In the genomic region with DNA sequence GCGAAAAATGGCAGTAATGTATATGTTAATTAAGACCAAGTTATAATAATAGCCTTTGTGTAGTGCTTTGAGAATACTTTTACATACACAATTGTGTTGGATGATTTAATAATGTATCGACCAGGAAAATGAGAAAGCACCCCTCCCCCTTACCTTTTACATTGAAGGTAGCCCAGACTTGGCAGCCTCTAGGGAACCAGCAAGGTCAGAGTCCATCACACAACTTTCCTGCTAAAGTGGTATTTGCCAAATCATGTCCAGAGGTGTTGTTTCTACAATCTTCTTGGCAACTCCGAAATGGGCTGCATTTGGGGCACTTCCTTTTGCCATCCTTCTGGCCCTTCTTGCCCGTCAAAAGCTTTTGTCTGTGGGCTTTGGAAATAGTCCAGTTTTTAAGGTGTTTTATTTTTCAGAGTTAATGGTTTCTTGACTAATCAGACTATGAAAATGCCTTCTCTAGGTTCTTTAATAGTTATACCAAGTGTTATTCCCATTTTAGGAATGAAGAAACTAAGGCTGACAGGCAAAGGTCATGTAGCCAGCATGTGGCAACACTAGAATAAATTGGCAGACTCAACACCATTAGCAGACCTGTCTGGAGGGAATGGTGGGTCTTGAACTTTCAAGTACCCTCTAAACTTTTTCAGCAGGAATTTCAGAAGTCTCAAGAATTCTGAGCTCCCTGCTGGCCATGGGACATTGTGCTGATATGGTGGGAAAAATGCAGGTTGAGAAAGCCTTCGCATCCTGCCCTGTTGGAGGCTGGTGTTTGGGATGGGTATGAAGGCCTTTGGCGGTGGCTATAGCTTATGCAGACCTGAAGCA, we compare ENCODE assay signal across 1 cellular context.
TF ChIP-seq lines count a peak whose summit lies in the region.

No MANE protein-coding gene starts in this region.

TF ChIP-seq in HEK293T, 16 proteins besides CTCF, POLR2A, EP300 and RAD21:
- TF ChIP-seq LEF1 (IDR thresholded peaks at IDR 0.05; ENCODE audit: borderline replicate concordance), result no peak
- TF ChIP-seq SUZ12 (IDR thresholded peaks at IDR 0.05), result no peak
- TF ChIP-seq ZNF384 (IDR thresholded peaks at IDR 0.05), result no peak
- no peak for TF ChIP-seq HDGF (IDR thresholded peaks at IDR 0.05; ENCODE audit: borderline replicate concordance)
- no peak for TF ChIP-seq CTBP1 (IDR thresholded peaks at IDR 0.05; ENCODE audit: borderline replicate concordance)
- no peak for TF ChIP-seq SP1 (IDR thresholded peaks at IDR 0.05)
- TF ChIP-seq, protein P1, sequence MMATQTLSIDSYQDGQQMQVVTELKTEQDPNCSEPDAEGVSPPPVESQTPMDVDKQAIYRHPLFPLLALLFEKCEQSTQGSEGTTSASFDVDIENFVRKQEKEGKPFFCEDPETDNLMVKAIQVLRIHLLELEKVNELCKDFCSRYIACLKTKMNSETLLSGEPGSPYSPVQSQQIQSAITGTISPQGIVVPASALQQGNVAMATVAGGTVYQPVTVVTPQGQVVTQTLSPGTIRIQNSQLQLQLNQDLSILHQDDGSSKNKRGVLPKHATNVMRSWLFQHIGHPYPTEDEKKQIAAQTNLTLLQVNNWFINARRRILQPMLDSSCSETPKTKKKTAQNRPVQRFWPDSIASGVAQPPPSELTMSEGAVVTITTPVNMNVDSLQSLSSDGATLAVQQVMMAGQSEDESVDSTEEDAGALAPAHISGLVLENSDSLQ (IDR thresholded peaks at IDR 0.05), result no peak
- TF ChIP-seq NFRKB (IDR thresholded peaks at IDR 0.05), result no peak
- no peak for TF ChIP-seq FOXA1 (IDR thresholded peaks at IDR 0.05)
- no peak for TF ChIP-seq L3MBTL2 (conservative IDR thresholded peaks at IDR 0.05)
- TF ChIP-seq ARNT (IDR thresholded peaks at IDR 0.05), result no peak
- TF ChIP-seq ELF4 (IDR thresholded peaks at IDR 0.05), result no peak
- TF ChIP-seq BHLHE40 (IDR thresholded peaks at IDR 0.05; ENCODE audit: borderline replicate concordance), result no peak
- TF ChIP-seq TARDBP (IDR thresholded peaks at IDR 0.05), result no peak
TF ChIP-seq in HEK293T: peak in this region for 0.
